Comparison of ENCODE assay signal across 8 cellular contexts in the genomic region with DNA sequence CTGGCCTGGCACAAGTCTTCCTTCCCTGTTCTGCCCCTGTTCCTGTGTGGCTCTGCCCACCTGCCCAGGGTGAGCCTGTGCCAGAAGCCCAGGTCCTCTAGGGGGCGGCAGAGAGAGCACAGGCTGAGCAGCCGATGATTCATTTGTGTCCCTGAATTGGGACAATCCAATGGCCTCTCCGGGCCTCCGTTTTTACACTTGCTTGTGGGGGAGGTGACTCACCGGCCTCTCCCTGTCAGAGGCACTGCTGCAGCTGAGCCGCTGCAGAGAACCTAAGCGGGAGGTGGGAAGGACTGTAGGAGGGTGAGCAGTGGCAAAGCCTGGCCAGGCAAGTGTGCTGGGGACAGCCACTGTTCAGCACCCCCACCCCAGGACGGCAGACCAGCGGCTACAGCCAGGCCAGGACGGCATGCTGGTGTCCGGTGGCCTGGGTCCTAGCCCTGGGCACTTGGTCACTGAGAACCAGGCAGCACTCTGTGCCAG.
DNase-seq lines count a peak whose midpoint lies in the region; ATAC-seq, FAIRE-seq and TF ChIP-seq lines count a peak whose summit lies in the region.

No MANE protein-coding gene starts in this region.

- H3K79me2 ChIP-seq in H1 (ENCODE audit: control insufficient read depth in 1 of 2, insufficient read depth in 2 of 2, low read length in 2 of 2), result no peaks in the 10 kb centered on the region

- H3K9ac ChIP-seq in BLaER1 (no peak overlapping the region), H1 (replicated peaks in 1 of 4; ENCODE audit: extremely low read depth in 1 of 4, low read depth in 3 of 4, low read length in 3 of 4) (no peak overlapping the region), mesenchymal stem cell (ENCODE audit: low read length) (no peak overlapping the region)

- H4K8ac ChIP-seq in H1 (ENCODE audit: extremely low read depth, insufficient read depth, low read length), result 0 out of 2 replicates have a peak overlapping the region, but pooled peaks have one; percentile 42
- H4K8ac ChIP-seq in mesenchymal stem cell (ENCODE audit: low read length), result no peak overlapping the region

- peak in 1 of 2 experiments; percentile 51; a peak in 1 of 3 replicates for TF ChIP-seq EP300 in H1 (IDR thresholded peaks at IDR 0.05; ENCODE audit: borderline replicate concordance in 1 of 2, low read depth in 2 of 2, low read length in 2 of 2)

- no peaks in the 10 kb centered on the region for H3K23me2 ChIP-seq in H1 (ENCODE audit: low read depth, low read length)

- no peak overlapping the region for H3K4ac ChIP-seq in H1 (replicated peaks; ENCODE audit: insufficient read length, low read depth, low read length)
- no peak overlapping the region for H3K4ac ChIP-seq in mesenchymal stem cell (ENCODE audit: low read depth in 1 of 2, low read length in 2 of 2)

- H2AFZ ChIP-seq in H1 (ENCODE audit: low read length) (peak overlapping the region; percentile 41; the same call in 1 of the 2 replicates), mesenchymal stem cell (ENCODE audit: low read depth, low read length) (peak overlapping the region; percentile 84)

- CTCF ChIA-PET in H1 (lab: Charles Lee; ENCODE audit: partially characterized antibody), result interaction anchor here (1.0 to 5.9 kb wide), 14 partner anchors 9 to 239 kb away, joined by 3 to 62 read pairs (median 4); partner anchors contain the start of gene LMO1

- peak overlapping the region; percentile 76 for H3K18ac ChIP-seq in H1 (ENCODE audit: extremely low read depth, low read length)
- peak overlapping the region in 1 of 2 experiments; percentile 51 for H3K18ac ChIP-seq in mesenchymal stem cell (ENCODE audit: low read depth in 1 of 2, low read length in 2 of 2)

- H4K20me1 ChIP-seq in BLaER1, result no peaks in the 10 kb centered on the region
- H4K20me1 ChIP-seq in H1 (replicated peaks in 1 of 2; ENCODE audit: control insufficient read depth in 1 of 2, insufficient read depth in 2 of 2, low read length in 2 of 2), result no peaks in the 10 kb centered on the region

- no peak overlapping the region for H3K4me3 ChIP-seq in BLaER1
- H3K4me3 ChIP-seq in H1 (ENCODE audit: extremely low read depth in 1 of 4, insufficient read depth in 2 of 4, low read depth in 3 of 4, low read length in 4 of 4), result peak overlapping the region in 1 of 4 experiments; percentile 36; a peak in 1 of 8 replicates
- H3K4me3 ChIP-seq in mesenchymal stem cell (ENCODE audit: insufficient read depth in 1 of 2, low read depth in 1 of 2, low read length in 2 of 2), result no peak overlapping the region

- H2BK5ac ChIP-seq in H1 (ENCODE audit: low read depth, low read length) (no peak overlapping the region), mesenchymal stem cell (ENCODE audit: low read depth, low read length, poor library complexity, severe bottlenecking) (no peak overlapping the region)

- H3K23ac ChIP-seq in H1 (ENCODE audit: insufficient read length), result no peak overlapping the region
- no peak overlapping the region for H3K23ac ChIP-seq in mesenchymal stem cell (ENCODE audit: low read length in 2 of 2)

- H3K27ac ChIP-seq in BLaER1 (peak overlapping the region; percentile 38; the same call in 1 of the 2 replicates), H1 (ENCODE audit: low read depth, low read length) (no peak overlapping the region), mesenchymal stem cell (ENCODE audit: low read length, poor library complexity, severe bottlenecking) (no peak overlapping the region)

- POLR2A ChIA-PET in H1 (lab: Charles Lee; ENCODE audit: partially characterized antibody), result no interaction called here

- no peaks in the 10 kb centered on the region for H3K79me1 ChIP-seq in H1 (ENCODE audit: low read depth, low read length)
- H3K79me1 ChIP-seq in mesenchymal stem cell (replicated peaks; ENCODE audit: low read length, poor library complexity, severe bottlenecking), result no peaks in the 10 kb centered on the region

- 36% methylated on average over 9 of the region's 11 CpGs; no CpG with 5 or more reads in 1 of the 2 experiments for WGBS in H1 (ENCODE audit: extremely low coverage in 1 of 2, insufficient coverage in 1 of 2, insufficient read length in 1 of 2, insufficient replicate concordance in 2 of 2, low coverage in 1 of 2, low lambda C conversion rate in 2 of 2, missing lambda C conversion rate in 1 of 2), 2 experiments
- under 1% methylated on average over 11 of the region's 11 CpGs for WGBS in mesenchymal stem cell

- no peak overlapping the region for H3K56ac ChIP-seq in H1 (replicated peaks; ENCODE audit: insufficient read length, low read depth, low read length)

- no peak for FAIRE-seq in H1 (lab: Jason Lieb, UNC)

- H4K91ac ChIP-seq in H1 (replicated peaks; ENCODE audit: insufficient read length, low read length) (peak overlapping the region; percentile 81), mesenchymal stem cell (ENCODE audit: low read length) (no peak overlapping the region)

- H3K4me2 ChIP-seq in BLaER1 (peak overlapping the region; percentile 90), H1 (ENCODE audit: insufficient read depth in 1 of 2, low read depth in 2 of 2, low read length in 2 of 2) (peak overlapping the region; percentile 16 to 67; a peak in 3 of 4 replicates), mesenchymal stem cell (ENCODE audit: low read length, poor library complexity, severe bottlenecking) (peak overlapping the region; percentile 53)

- H2AK5ac ChIP-seq in H1 (ENCODE audit: low read depth, low read length) (no peak overlapping the region), mesenchymal stem cell (ENCODE audit: low read length, severe bottlenecking) (no peak overlapping the region)

- peak; percentile 55 to 68 for TF ChIP-seq RAD21 in H1 (IDR thresholded peaks at IDR 0.05 in 1 of 2, conservative IDR thresholded peaks at IDR 0.05 in 1 of 2; ENCODE audit: low read depth in 2 of 2, low read length in 2 of 2)

- H2BK120ac ChIP-seq in H1 (replicated peaks; ENCODE audit: low read depth, low read length) (no peak overlapping the region), mesenchymal stem cell (ENCODE audit: low read depth, low read length) (no peak overlapping the region)

- no peak overlapping the region for H4K5ac ChIP-seq in H1 (ENCODE audit: insufficient read length, low read depth, low read length)

- H3K14ac ChIP-seq in H1 (ENCODE audit: insufficient read length) (no peak overlapping the region), mesenchymal stem cell (ENCODE audit: low read length in 2 of 2) (peak overlapping the region in 1 of 2 experiments; percentile 89)

- DNase-seq in NCI-H524 (lab: John Stamatoyannopoulos, UW) (peak; percentile 79 to 89), H1 (ENCODE audit: low read depth in 1 of 2, low spot score in 2 of 2) (peak; percentile 72 to 95), mesenchymal stem cell (peak; percentile 90)
- DNase-seq in activated CD4-positive, alpha-beta T cell treated with anti-CD3 and anti-CD28 coated beads, Interleukin-2, amount 50 U/mL, for 1 hour, result peak; percentile 35
- peak; percentile 75 to 76 for DNase-seq in stimulated activated CD8-positive, alpha-beta memory T cell treated with anti-CD3 and anti-CD28 coated beads, Interleukin-2, amount 100 ng/mL, for 48 hours (ENCODE audit: low read depth in 2 of 2)

- H3K9me3 ChIP-seq in BLaER1 (no peaks in the 10 kb centered on the region), H1 (ENCODE audit: insufficient read depth in 2 of 2, low read depth in 1 of 2, low read length in 1 of 2) (no peaks in the 10 kb centered on the region), mesenchymal stem cell (ENCODE audit: control insufficient read depth, low read length) (no peaks in the 10 kb centered on the region)

- ATAC-seq in GM19372 (IDR thresholded peaks at IDR 0.05; ENCODE audit: low read depth, unreplicated experiment) (peak; percentile 61), HG03460 (IDR thresholded peaks at IDR 0.05; ENCODE audit: unreplicated experiment) (peak; percentile 48)

- H3K36me3 ChIP-seq in BLaER1, result no peaks in the 10 kb centered on the region
- H3K36me3 ChIP-seq in H1 (ENCODE audit: control insufficient read depth in 2 of 4, insufficient read depth in 4 of 4, low read length in 3 of 4), result no peaks in the 10 kb centered on the region
- no peaks in the 10 kb centered on the region for H3K36me3 ChIP-seq in mesenchymal stem cell (ENCODE audit: control insufficient read depth in 1 of 2, insufficient read depth in 2 of 2, low read depth in 1 of 2, low read length in 2 of 2)

- 0 out of 2 replicates have a peak overlapping the region, but pooled peaks have one; percentile 72 for H2BK15ac ChIP-seq in H1 (ENCODE audit: low read length)
- H2BK15ac ChIP-seq in mesenchymal stem cell (ENCODE audit: low read depth, poor library complexity, severe bottlenecking), result no peak overlapping the region

- TF ChIP-seq CTCF in H1 (IDR thresholded peaks at IDR 0.05; ENCODE audit: control extremely low read depth in 1 of 3, insufficient read depth in 1 of 3, low read depth in 1 of 3, low read length in 3 of 3), result peak; percentile 80 to 92 (median 90)

- TF ChIP-seq POLR2A in H1 (IDR thresholded peaks at IDR 0.05; ENCODE audit: control extremely low read depth in 1 of 2, low read depth in 2 of 2, low read length in 2 of 2), result no peak

- peak overlapping the region; percentile 87; the same call in 1 of the 2 replicates for H2BK12ac ChIP-seq in H1 (ENCODE audit: low read depth, low read length)
- H2BK12ac ChIP-seq in mesenchymal stem cell (ENCODE audit: low read length in 2 of 2), result no peak overlapping the region

- H3K27me3 ChIP-seq in BLaER1 (no peaks in the 10 kb centered on the region), H1 (replicated peaks in 1 of 4; ENCODE audit: control insufficient read depth in 3 of 4, extremely low read depth in 1 of 4, insufficient read depth in 3 of 4, low read length in 3 of 4) (no peaks in the 10 kb centered on the region; a peak in 1 of 7 replicates), mesenchymal stem cell (ENCODE audit: control insufficient read depth in 1 of 2, insufficient read depth in 1 of 2, low read length in 2 of 2) (peaks cover 8 to 31% of the 10 kb centered on the region in 2 experiments)

- H3K4me1 ChIP-seq in BLaER1 (peaks cover 63% of the 10 kb centered on the region), H1 (replicated peaks in 1 of 4; ENCODE audit: control insufficient read depth in 3 of 4, insufficient read depth in 4 of 4, low read length in 3 of 4) (peaks cover 5 to 25% (median 12%) of the 10 kb centered on the region in 4 experiments), mesenchymal stem cell (ENCODE audit: control insufficient read depth, insufficient read depth, low read depth, low read length) (peaks cover 31% of the 10 kb centered on the region)

- H2BK20ac ChIP-seq in H1 (ENCODE audit: low read length), result no peak overlapping the region

TF ChIP-seq in H1, 55 proteins besides CTCF, POLR2A, EP300 and RAD21 (continues in another document):
- TF ChIP-seq SP4 (IDR thresholded peaks at IDR 0.05; ENCODE audit: low read length), result no peak

Comparison
In these comparisons a context has a peak if more than half of its experiments do, and no peak if none do; other contexts are left out.
1. DNase-seq: peak in every context shown above with its lines; median percentile 90 in mesenchymal stem cell; 84 in NCI-H524; 84 in H1; 76 in stimulated activated CD8-positive, alpha-beta memory T cell treated with anti-CD3 and anti-CD28 coated beads, Interleukin-2, amount 100 ng/mL, for 48 hours; 35 in activated CD4-positive, alpha-beta T cell treated with anti-CD3 and anti-CD28 coated beads, Interleukin-2, amount 50 U/mL, for 1 hour.